ENCODE assay signal across 1 cellular context in the genomic region with DNA sequence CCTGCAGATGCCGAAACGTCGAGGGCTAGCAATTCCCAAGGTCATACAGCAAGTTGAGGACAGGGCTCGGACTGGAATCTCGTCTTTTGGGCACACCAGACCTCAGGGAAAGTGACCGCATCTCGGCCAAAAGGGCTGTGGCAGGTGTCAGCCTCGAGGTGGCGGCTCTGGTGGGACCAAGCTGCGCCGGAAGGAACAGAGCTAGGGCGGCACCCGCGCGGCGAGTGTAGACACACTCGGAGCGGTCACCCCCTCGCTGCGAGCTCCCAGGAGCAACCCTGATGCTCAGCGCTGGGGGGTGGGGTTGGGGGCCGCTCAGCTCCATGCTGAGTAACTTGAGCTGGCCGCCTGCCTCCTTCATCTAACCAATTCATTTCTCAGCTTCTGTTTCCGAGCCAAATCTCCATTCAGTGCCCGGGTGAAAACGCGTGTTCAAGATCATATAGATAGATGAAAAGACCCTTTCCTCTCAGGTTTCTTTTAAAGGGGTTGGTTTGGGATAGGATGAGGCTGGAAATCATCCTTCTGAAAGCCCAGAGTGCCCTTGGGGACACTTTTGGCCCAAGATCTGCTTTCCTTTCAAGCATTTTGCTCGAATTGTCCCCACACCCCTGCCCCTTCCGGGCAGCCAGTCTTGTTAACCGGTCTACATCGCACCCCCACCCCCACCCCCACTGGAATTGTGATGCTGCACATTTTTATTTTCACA.
TF ChIP-seq lines count a peak whose summit lies in the region.

No MANE protein-coding gene starts in this region.

TF ChIP-seq in K562, 482 proteins besides CTCF, POLR2A, EP300 and RAD21 (continued from another document):
- TF ChIP-seq, protein P1, sequence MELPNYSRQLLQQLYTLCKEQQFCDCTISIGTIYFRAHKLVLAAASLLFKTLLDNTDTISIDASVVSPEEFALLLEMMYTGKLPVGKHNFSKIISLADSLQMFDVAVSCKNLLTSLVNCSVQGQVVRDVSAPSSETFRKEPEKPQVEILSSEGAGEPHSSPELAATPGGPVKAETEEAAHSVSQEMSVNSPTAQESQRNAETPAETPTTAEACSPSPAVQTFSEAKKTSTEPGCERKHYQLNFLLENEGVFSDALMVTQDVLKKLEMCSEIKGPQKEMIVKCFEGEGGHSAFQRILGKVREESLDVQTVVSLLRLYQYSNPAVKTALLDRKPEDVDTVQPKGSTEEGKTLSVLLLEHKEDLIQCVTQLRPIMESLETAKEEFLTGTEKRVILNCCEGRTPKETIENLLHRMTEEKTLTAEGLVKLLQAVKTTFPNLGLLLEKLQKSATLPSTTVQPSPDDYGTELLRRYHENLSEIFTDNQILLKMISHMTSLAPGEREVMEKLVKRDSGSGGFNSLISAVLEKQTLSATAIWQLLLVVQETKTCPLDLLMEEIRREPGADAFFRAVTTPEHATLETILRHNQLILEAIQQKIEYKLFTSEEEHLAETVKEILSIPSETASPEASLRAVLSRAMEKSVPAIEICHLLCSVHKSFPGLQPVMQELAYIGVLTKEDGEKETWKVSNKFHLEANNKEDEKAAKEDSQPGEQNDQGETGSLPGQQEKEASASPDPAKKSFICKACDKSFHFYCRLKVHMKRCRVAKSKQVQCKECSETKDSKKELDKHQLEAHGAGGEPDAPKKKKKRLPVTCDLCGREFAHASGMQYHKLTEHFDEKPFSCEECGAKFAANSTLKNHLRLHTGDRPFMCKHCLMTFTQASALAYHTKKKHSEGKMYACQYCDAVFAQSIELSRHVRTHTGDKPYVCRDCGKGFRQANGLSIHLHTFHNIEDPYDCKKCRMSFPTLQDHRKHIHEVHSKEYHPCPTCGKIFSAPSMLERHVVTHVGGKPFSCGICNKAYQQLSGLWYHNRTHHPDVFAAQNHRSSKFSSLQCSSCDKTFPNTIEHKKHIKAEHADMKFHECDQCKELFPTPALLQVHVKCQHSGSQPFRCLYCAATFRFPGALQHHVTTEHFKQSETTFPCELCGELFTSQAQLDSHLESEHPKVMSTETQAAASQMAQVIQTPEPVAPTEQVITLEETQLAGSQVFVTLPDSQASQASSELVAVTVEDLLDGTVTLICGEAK (IDR thresholded peaks at IDR 0.05) = peak; percentile 55; the same call in 1 of the 2 replicates
- TF ChIP-seq, protein P1 (CRISPR knock-in tag; IDR thresholded peaks at IDR 0.05) = peak; percentile 54; the same call in 1 of the 2 replicates
- TF ChIP-seq ILF3 (IDR thresholded peaks at IDR 0.05; ENCODE audit: borderline replicate concordance) (no peak), MAFF (IDR thresholded peaks at IDR 0.05; ENCODE audit: low read length) (no peak), ZNF507 (tag; conservative IDR thresholded peaks at IDR 0.05) (no peak), CBFA2T2 (conservative IDR thresholded peaks at IDR 0.05) (no peak), TSC22D4 (tag; IDR thresholded peaks at IDR 0.05) (no peak), ZKSCAN1 (IDR thresholded peaks at IDR 0.05; ENCODE audit: low read depth, low read length) (0 out of 2 replicates have a peak, but pooled peaks have one; percentile 53), BRD4 (IDR thresholded peaks at IDR 0.05) (no peak), RBM22 (IDR thresholded peaks at IDR 0.05; ENCODE audit: low read depth, low read length, poor library complexity, severe bottlenecking) (no peak), MYC (IDR thresholded peaks at IDR 0.05; ENCODE audit: low read depth, low read length) (no peak), MYC (CRISPR knock-in tag; IDR thresholded peaks at IDR 0.05; ENCODE audit: borderline replicate concordance, low read depth) (no peak), GATAD2B (IDR thresholded peaks at IDR 0.05; ENCODE audit: borderline replicate concordance) (no peak), RCOR1 (IDR thresholded peaks at IDR 0.05; ENCODE audit: borderline replicate concordance in 1 of 2, low read depth in 2 of 2, low read length in 2 of 2) (peak in 1 of 2 experiments; percentile 30; a peak in 1 of 4 replicates), JUN (IDR thresholded peaks at IDR 0.05; ENCODE audit: borderline replicate concordance, low read depth, low read length) (no peak), JUN (CRISPR knock-in tag; IDR thresholded peaks at IDR 0.05; ENCODE audit: borderline replicate concordance) (no peak), MTA1 (IDR thresholded peaks at IDR 0.05; ENCODE audit: borderline replicate concordance) (no peak), HNRNPLL (IDR thresholded peaks at IDR 0.05; ENCODE audit: low read depth, low read length, poor library complexity, severe bottlenecking) (peak; percentile 9), NR4A1 (CRISPR knock-in tag; IDR thresholded peaks at IDR 0.05) (no peak), NR4A1 (tag; IDR thresholded peaks at IDR 0.05) (no peak), TEAD4 (IDR thresholded peaks at IDR 0.05; ENCODE audit: low read length) (no peak), TEAD4 (CRISPR knock-in tag; IDR thresholded peaks at IDR 0.05; ENCODE audit: borderline replicate concordance) (peak; percentile 45; the same call in 1 of the 2 replicates)
- TF ChIP-seq, protein P2, sequence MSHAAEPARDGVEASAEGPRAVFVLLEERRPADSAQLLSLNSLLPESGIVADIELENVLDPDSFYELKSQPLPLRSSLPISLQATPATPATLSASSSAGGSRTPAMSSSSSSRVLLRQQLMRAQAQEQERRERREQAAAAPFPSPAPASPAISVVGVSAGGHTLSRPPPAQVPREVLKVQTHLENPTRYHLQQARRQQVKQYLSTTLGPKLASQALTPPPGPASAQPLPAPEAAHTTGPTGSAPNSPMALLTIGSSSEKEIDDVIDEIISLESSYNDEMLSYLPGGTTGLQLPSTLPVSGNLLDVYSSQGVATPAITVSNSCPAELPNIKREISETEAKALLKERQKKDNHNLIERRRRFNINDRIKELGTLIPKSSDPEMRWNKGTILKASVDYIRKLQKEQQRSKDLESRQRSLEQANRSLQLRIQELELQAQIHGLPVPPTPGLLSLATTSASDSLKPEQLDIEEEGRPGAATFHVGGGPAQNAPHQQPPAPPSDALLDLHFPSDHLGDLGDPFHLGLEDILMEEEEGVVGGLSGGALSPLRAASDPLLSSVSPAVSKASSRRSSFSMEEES (CRISPR knock-in tag; IDR thresholded peaks at IDR 0.05) = no peak
- TF ChIP-seq, protein P3, sequence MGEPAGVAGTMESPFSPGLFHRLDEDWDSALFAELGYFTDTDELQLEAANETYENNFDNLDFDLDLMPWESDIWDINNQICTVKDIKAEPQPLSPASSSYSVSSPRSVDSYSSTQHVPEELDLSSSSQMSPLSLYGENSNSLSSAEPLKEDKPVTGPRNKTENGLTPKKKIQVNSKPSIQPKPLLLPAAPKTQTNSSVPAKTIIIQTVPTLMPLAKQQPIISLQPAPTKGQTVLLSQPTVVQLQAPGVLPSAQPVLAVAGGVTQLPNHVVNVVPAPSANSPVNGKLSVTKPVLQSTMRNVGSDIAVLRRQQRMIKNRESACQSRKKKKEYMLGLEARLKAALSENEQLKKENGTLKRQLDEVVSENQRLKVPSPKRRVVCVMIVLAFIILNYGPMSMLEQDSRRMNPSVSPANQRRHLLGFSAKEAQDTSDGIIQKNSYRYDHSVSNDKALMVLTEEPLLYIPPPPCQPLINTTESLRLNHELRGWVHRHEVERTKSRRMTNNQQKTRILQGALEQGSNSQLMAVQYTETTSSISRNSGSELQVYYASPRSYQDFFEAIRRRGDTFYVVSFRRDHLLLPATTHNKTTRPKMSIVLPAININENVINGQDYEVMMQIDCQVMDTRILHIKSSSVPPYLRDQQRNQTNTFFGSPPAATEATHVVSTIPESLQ (CRISPR knock-in tag; IDR thresholded peaks at IDR 0.05) = no peak
- TF ChIP-seq, protein P4, sequence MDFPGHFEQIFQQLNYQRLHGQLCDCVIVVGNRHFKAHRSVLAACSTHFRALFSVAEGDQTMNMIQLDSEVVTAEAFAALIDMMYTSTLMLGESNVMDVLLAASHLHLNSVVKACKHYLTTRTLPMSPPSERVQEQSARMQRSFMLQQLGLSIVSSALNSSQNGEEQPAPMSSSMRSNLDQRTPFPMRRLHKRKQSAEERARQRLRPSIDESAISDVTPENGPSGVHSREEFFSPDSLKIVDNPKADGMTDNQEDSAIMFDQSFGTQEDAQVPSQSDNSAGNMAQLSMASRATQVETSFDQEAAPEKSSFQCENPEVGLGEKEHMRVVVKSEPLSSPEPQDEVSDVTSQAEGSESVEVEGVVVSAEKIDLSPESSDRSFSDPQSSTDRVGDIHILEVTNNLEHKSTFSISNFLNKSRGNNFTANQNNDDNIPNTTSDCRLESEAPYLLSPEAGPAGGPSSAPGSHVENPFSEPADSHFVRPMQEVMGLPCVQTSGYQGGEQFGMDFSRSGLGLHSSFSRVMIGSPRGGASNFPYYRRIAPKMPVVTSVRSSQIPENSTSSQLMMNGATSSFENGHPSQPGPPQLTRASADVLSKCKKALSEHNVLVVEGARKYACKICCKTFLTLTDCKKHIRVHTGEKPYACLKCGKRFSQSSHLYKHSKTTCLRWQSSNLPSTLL (IDR thresholded peaks at IDR 0.05) = no peak
- TF ChIP-seq, protein P5, sequence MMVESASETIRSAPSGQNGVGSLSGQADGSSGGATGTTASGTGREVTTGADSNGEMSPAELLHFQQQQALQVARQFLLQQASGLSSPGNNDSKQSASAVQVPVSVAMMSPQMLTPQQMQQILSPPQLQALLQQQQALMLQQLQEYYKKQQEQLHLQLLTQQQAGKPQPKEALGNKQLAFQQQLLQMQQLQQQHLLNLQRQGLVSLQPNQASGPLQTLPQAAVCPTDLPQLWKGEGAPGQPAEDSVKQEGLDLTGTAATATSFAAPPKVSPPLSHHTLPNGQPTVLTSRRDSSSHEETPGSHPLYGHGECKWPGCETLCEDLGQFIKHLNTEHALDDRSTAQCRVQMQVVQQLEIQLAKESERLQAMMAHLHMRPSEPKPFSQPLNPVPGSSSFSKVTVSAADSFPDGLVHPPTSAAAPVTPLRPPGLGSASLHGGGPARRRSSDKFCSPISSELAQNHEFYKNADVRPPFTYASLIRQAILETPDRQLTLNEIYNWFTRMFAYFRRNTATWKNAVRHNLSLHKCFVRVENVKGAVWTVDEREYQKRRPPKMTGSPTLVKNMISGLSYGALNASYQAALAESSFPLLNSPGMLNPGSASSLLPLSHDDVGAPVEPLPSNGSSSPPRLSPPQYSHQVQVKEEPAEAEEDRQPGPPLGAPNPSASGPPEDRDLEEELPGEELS (CRISPR knock-in tag; IDR thresholded peaks at IDR 0.05; ENCODE audit: borderline replicate concordance) = peak; percentile 54; the same call in 1 of the 2 replicates
